21 cellular contexts compared by ENCODE assay signal in the genomic region with DNA sequence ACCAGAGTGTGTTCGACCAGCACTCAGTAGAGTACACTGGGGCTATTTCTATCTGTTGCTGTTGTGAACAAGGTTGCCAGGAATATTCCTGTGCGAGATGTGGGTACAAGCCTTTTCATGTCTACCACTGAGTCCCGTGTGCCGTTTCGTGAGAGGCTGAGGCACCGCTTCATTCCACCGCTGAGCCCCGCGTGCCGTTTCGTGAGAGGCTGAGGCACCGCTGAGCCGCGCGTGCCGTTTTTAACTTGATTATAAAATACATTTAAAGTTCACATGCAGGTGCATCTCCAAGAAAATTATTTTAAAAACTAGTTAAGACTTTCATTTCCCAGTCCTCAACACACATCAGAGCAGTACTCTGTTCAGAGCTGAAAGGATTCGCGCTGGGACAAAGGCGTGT.
"Had no signal": no experiment of that assay in that cellular context is flagged by ENCODE, and none has a peak within 500 bp of the region (broad histone marks: within the 10 kb centered on the region; RNA-seq: fewer than 3 reads in every experiment).

No MANE protein-coding gene starts in this region.

- H3K9me3 Mint-ChIP-seq: effector memory CD8-positive, alpha-beta T cell; immature natural killer cell; memory B cell; natural killer cell; neural crest cell; stimulated activated naive CD8-positive, alpha-beta T cell treated with anti-CD3 and anti-CD28 coated beads, Interleukin-15, amount 100 ng/mL, for 72 hours had no signal

- H3K4me3 Mint-ChIP-seq: effector memory CD8-positive, alpha-beta T cell; immature natural killer cell; memory B cell; natural killer cell; neural crest cell; stimulated activated naive CD8-positive, alpha-beta T cell treated with anti-CD3 and anti-CD28 coated beads, Interleukin-15, amount 100 ng/mL, for 72 hours had no signal

- H3K27me3 ChIP-seq: right lobe of liver, suprapubic skin had no signal

- H3K36me3 ChIP-seq: right lobe of liver had no signal

- H3K27me3 Mint-ChIP-seq: effector memory CD8-positive, alpha-beta T cell; memory B cell; progenitor cell of endocrine pancreas; stimulated activated naive CD8-positive, alpha-beta T cell treated with anti-CD3 and anti-CD28 coated beads, Interleukin-15, amount 100 ng/mL, for 72 hours had no signal

- H3K4me3 ChIP-seq: coronary artery, lung, right lobe of liver, suprapubic skin had no signal

- H3K9ac ChIP-seq: parathyroid adenoma had no signal

- ATAC-seq: effector memory CD8-positive, alpha-beta T cell; left ventricle myocardium superior; stimulated activated naive CD8-positive, alpha-beta T cell treated with anti-CD3 and anti-CD28 coated beads, Interleukin-15, amount 100 ng/mL, for 72 hours had no signal

- H3K79me2 ChIP-seq: parathyroid adenoma had no signal

- H3K9me3 ChIP-seq: right lobe of liver, suprapubic skin had no signal

- DNase-seq: effector memory CD8-positive, alpha-beta T cell; hypothalamus; immature natural killer cell; islet precursor cell; left ventricle myocardium superior; natural killer cell; right lobe of liver; small intestine; stimulated activated CD4-positive, alpha-beta T cell treated with anti-CD3 and anti-CD28 coated beads, Interleukin-12 subunit alpha, Interleukin-12 subunit beta, amount 100 ng/mL, for 4 hours; stimulated activated CD4-positive, alpha-beta T cell treated with anti-CD3 and anti-CD28 coated beads, Interleukin-1b, Interleukin-23, amount 100 ng/mL, for 48 hours; stimulated activated CD4-positive, alpha-beta T cell treated with anti-CD3 and anti-CD28 coated beads, Interleukin-4, amount 100 ng/mL, for 1 hour; stimulated activated CD8-positive, alpha-beta memory T cell treated with anti-CD3 and anti-CD28 coated beads, Interleukin-4, amount 100 ng/mL, for 48 hours; stimulated activated naive CD8-positive, alpha-beta T cell treated with anti-CD3 and anti-CD28 coated beads, Interleukin-15, amount 100 ng/mL, for 72 hours; trophoblast cell had no signal

- H3K27ac ChIP-seq: coronary artery, parathyroid adenoma, suprapubic skin had no signal

- H3K27ac Mint-ChIP-seq: memory B cell, natural killer cell had no signal

- H3K4me1 ChIP-seq: parathyroid adenoma, right lobe of liver had no signal

- H2AFZ ChIP-seq: parathyroid adenoma had no signal
